In genomic region chr1:156741613-156741983, GRCh38 we compare ENCODE assay signal across 8 cellular contexts. TPM values are rescaled to one million over a fixed set of nuclear protein-coding genes. Genes with fewer than 3 reads are reported as not detected.
DNase-seq lines count a peak whose midpoint lies in the region; ATAC-seq and TF ChIP-seq lines count a peak whose summit lies in the region.

No MANE protein-coding gene starts in this region.

- H3K9me2 ChIP-seq in DOHH2 (replicated peaks; ENCODE audit: control insufficient read depth, low read length): no peaks in the 10 kb centered on the region

- H3K4me3 ChIP-seq in DOHH2 (ENCODE audit: low read length): peak overlapping the region; percentile 85
- peak overlapping the region; percentile 25 for H3K4me3 ChIP-seq in MG63
- H3K4me3 ChIP-seq in osteoblast (ENCODE audit: insufficient read depth, low read length): peak overlapping the region; percentile 53

- peak overlapping the region; percentile 60 for H3K27ac ChIP-seq in DOHH2 (ENCODE audit: low read depth, low read length)
- H3K27ac ChIP-seq in osteoblast (ENCODE audit: low read depth, low read length): peak overlapping the region; percentile 69

- peaks cover 34% of the 10 kb centered on the region for H3K36me3 Mint-ChIP-seq in effector memory CD8-positive, alpha-beta T cell (ENCODE audit: insufficient read depth)

- TF ChIP-seq CTCF in DOHH2 (IDR thresholded peaks at IDR 0.05; ENCODE audit: low read depth, low read length, poor library complexity, severe bottlenecking): no peak
- no peak for TF ChIP-seq CTCF in osteoblast (IDR thresholded peaks at IDR 0.05; ENCODE audit: extremely low read depth, low read depth, low read length)

- no peak for ATAC-seq in effector memory CD8-positive, alpha-beta T cell (replicated peaks)
- no peak for ATAC-seq in HG03025 (IDR thresholded peaks at IDR 0.05; ENCODE audit: low FRiP score, unreplicated experiment)

- H3K9me3 ChIP-seq in DOHH2 (ENCODE audit: control insufficient read depth, insufficient read depth, low read length): no peaks in the 10 kb centered on the region
- H3K9me3 ChIP-seq in MG63: no peaks in the 10 kb centered on the region
- H3K9me3 ChIP-seq in osteoblast (ENCODE audit: low read depth, low read length): no peaks in the 10 kb centered on the region

- H3K4me2 ChIP-seq in DOHH2 (ENCODE audit: low read length): peak overlapping the region; percentile 83
- peak overlapping the region; percentile 67 for H3K4me2 ChIP-seq in osteoblast (ENCODE audit: insufficient read depth, low read length)

- peak overlapping the region; percentile 69 for H2AFZ ChIP-seq in osteoblast (ENCODE audit: low read length)

- H4K20me1 ChIP-seq in DOHH2 (ENCODE audit: control insufficient read depth, insufficient read depth, low read depth, low read length) (0 out of 2 replicates have a peak, but pooled peaks cover 4% of the 10 kb centered on the region), osteoblast (ENCODE audit: insufficient read depth, low read length) (no peaks in the 10 kb centered on the region)

- peak overlapping the region; percentile 97 for H3K27ac Mint-ChIP-seq in effector memory CD8-positive, alpha-beta T cell

- DNase-seq in MG63: no peak
- DNase-seq in effector memory CD8-positive, alpha-beta T cell: no peak
- DNase-seq in osteoblast (ENCODE audit: insufficient read length, low spot score, missing footprints): no peak
- DNase-seq in NCI-H1092 (lab: John Stamatoyannopoulos, UW): no peak
- DNase-seq in amygdala (lab: John Stamatoyannopoulos, UW): no peak
- no peak for DNase-seq in hippocampal formation (lab: John Stamatoyannopoulos, UW)

- H3K4me3 Mint-ChIP-seq in effector memory CD8-positive, alpha-beta T cell: peak overlapping the region; percentile 95 to 99

- no peaks in the 10 kb centered on the region for H3K27me3 Mint-ChIP-seq in effector memory CD8-positive, alpha-beta T cell

- H3K36me3 ChIP-seq in DOHH2 (ENCODE audit: control insufficient read depth, low read length) (peaks cover 90% of the 10 kb centered on the region), MG63 (peaks cover 90% of the 10 kb centered on the region), osteoblast (ENCODE audit: insufficient read depth, low read length) (peaks cover 61% of the 10 kb centered on the region)

- H3K4me1 Mint-ChIP-seq in effector memory CD8-positive, alpha-beta T cell (ENCODE audit: low read depth in 2 of 2): peaks cover 30 to 39% of the 10 kb centered on the region in 2 donors

- peaks cover 30% of the 10 kb centered on the region for H3F3A ChIP-seq in DOHH2 (ENCODE audit: control insufficient read depth, insufficient read depth)

- H3K9me3 Mint-ChIP-seq in effector memory CD8-positive, alpha-beta T cell: peaks cover 0 to 2% of the 10 kb centered on the region in 2 donors

- no peaks in the 10 kb centered on the region for H3K27me3 ChIP-seq in DOHH2 (ENCODE audit: control insufficient read depth, low read length)
- no peaks in the 10 kb centered on the region for H3K27me3 ChIP-seq in MG63
- no peaks in the 10 kb centered on the region for H3K27me3 ChIP-seq in osteoblast (ENCODE audit: insufficient read depth, low read length)

- H3K79me2 ChIP-seq in DOHH2 (ENCODE audit: control insufficient read depth, low read length) (peaks cover 47% of the 10 kb centered on the region), osteoblast (ENCODE audit: insufficient read depth, low read length) (peaks cover 55% of the 10 kb centered on the region)

- H3K4me1 ChIP-seq in DOHH2 (ENCODE audit: control insufficient read depth, low read length) (peaks cover 36% of the 10 kb centered on the region), osteoblast (ENCODE audit: insufficient read depth, low read length) (peaks cover 22% of the 10 kb centered on the region)

RNA-seq across cellular contexts. Expression of gene MRPL24, which starts 0.7 kb away (rescaled TPM):
- total RNA-seq in MG63 (2014; rRNA removed; shearing (Covaris generic); ENCODE audit: low replicate concordance): 189 and 246 TPM in 2 replicates
- 16.2 and 17.7 TPM in 2 replicates for total RNA-seq in osteoblast

RNA-seq across cellular contexts. Expression of gene HDGF, which starts 9.9 kb away (rescaled TPM):
- 565 and 817 TPM in 2 replicates for total RNA-seq in MG63 (2014; rRNA removed; shearing (Covaris generic); ENCODE audit: low replicate concordance)
- total RNA-seq in osteoblast: 167 and 177 TPM in 2 replicates

RNA-seq across cellular contexts. Expression of gene ISG20L2, which starts 13.0 kb away (rescaled TPM):
- total RNA-seq in MG63 (2014; rRNA removed; shearing (Covaris generic); ENCODE audit: low replicate concordance): 15.6 and 38.7 TPM in 2 replicates
- 16.8 and 21.0 TPM in 2 replicates for total RNA-seq in osteoblast

RNA-seq across cellular contexts. Expression of gene METTL25B, which starts 13.3 kb away (rescaled TPM):
- total RNA-seq in MG63 (2014; rRNA removed; shearing (Covaris generic); ENCODE audit: low replicate concordance): 10.0 and 20.8 TPM in 2 replicates
- 8.3 and 12.7 TPM in 2 replicates for total RNA-seq in osteoblast

RNA-seq across cellular contexts. Expression of gene PRCC, which starts 25.7 kb away (rescaled TPM):
- total RNA-seq in MG63 (2014; rRNA removed; shearing (Covaris generic); ENCODE audit: low replicate concordance): 56.9 and 65.6 TPM in 2 replicates
- total RNA-seq in osteoblast: 18.0 and 22.8 TPM in 2 replicates

Comparison
In these comparisons a context has a peak if more than half of its experiments do, and no peak if none do; other contexts are left out.
1. H3K4me3 ChIP-seq: peak in every context shown above with its lines; median percentile 85 in DOHH2; 53 in osteoblast; 25 in MG63.
2. RNA of gene MRPL24, which starts 0.7 kb away (total RNA-seq): 189 to 246 TPM in MG63; 16.2 to 17.7 TPM in osteoblast; every median in the first group is over 10 times any median in the second.